12 cellular contexts compared by ENCODE assay signal in the genomic region with DNA sequence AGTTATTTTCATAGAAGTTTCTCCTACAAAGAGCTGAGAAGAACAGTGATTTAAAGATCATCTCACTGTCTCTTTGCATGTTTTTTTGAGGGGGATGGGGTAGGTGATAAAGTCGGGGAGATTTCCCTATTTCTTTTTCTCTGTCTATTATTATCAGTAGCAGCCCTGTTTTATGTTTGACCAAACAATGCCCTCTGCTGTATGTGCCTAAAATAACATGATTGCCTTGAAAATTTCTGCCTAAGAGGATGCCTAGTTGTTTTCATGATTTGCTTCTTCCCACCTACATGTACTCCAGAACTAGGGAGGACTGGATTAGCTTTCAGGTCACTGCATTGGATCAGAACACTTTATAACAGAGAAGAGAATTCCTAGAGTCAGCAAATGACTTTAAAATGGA.
DNase-seq lines count a peak whose midpoint lies in the region; ATAC-seq, FAIRE-seq and TF ChIP-seq lines count a peak whose summit lies in the region.
"Had no signal": no experiment of that assay in that cellular context is flagged by ENCODE, and none has a peak within 500 bp of the region (broad histone marks: within the 10 kb centered on the region; RNA-seq: fewer than 3 reads in every experiment).

No MANE protein-coding gene starts in this region.

- H3K4me3 ChIP-seq in NT2/D1 (ENCODE audit: insufficient read length, low read depth), result no peak overlapping the region
- H3K4me3 ChIP-seq in epithelial cell of proximal tubule (ENCODE audit: low read depth, low read length), result no peak overlapping the region
- H3K4me3 ChIP-seq in small intestine (ENCODE audit: low read depth in 1 of 2, low read length in 2 of 2), result no peak overlapping the region

- DNase-seq in NCI-H748 treated with DMSO at 0.1 percent for 48 hours (lab: John Stamatoyannopoulos, UW) (peak; percentile 3), NCI-H748 (lab: John Stamatoyannopoulos, UW; ENCODE audit: unreplicated experiment) (no peak), NT2/D1 (ENCODE audit: low read depth, low spot score) (peak; percentile 22), epithelial cell of proximal tubule (ENCODE audit: low read depth) (no peak), small intestine (peak; percentile 3), hepatic stellate cell (ENCODE audit: low spot score) (no peak)
- DNase-seq: activated CD4-positive, alpha-beta memory T cell treated with anti-CD3 and anti-CD28 coated beads, Interleukin-2, amount 10 ng/mL, durations not matched to agents 7 days and 5 days; NCI-H510A; stimulated activated CD4-positive, alpha-beta T cell treated with anti-CD3 and anti-CD28 coated beads, Interleukin-12 subunit alpha, Interleukin-12 subunit beta, amount 100 ng/mL, for 4 hours; substantia nigra had no signal

- peak; percentile 56 for TF ChIP-seq CTCF in epithelial cell of proximal tubule (conservative IDR thresholded peaks at IDR 0.05; ENCODE audit: low read depth, low read length)

- no peak for FAIRE-seq in small intestine (lab: Jason Lieb, UNC)

- H3K27ac ChIP-seq in small intestine (ENCODE audit: low read depth in 1 of 2, low read length in 1 of 2), result no peak overlapping the region

- WGBS in small intestine, 3 donors, result 0 to 2% (median 0%) methylated on average over 1 of the region's 1 CpG

- H3K4me1 ChIP-seq in NT2/D1 (ENCODE audit: insufficient read depth, insufficient read length) (no peaks in the 10 kb centered on the region), small intestine (ENCODE audit: control insufficient read depth in 2 of 2, insufficient read depth in 1 of 2, low read depth in 1 of 2, low read length in 1 of 2) (no peaks in the 10 kb centered on the region)

- no peak overlapping the region for H3K9ac ChIP-seq in NT2/D1 (ENCODE audit: insufficient read length, low read depth)

- H3K36me3 ChIP-seq in NT2/D1 (ENCODE audit: insufficient read depth, insufficient read length, low read length) (no peaks in the 10 kb centered on the region), small intestine (ENCODE audit: control insufficient read depth in 2 of 2, insufficient read depth in 2 of 2, low read length in 2 of 2) (no peaks in the 10 kb centered on the region)

- H3K27me3 ChIP-seq in NT2/D1 (ENCODE audit: insufficient read depth, insufficient read length), result no peaks in the 10 kb centered on the region
- no peaks in the 10 kb centered on the region for H3K27me3 ChIP-seq in small intestine (ENCODE audit: control insufficient read depth in 2 of 2, insufficient read depth in 2 of 2, low read length in 2 of 2)

- H3K9me3 ChIP-seq in NT2/D1 (ENCODE audit: insufficient read depth, low read length) (no peaks in the 10 kb centered on the region), small intestine (ENCODE audit: control insufficient read depth, low read depth) (no peaks in the 10 kb centered on the region)

- no peak for ATAC-seq in GM21786 (IDR thresholded peaks at IDR 0.05; ENCODE audit: unreplicated experiment)
- no peak for ATAC-seq in GM19463 (IDR thresholded peaks at IDR 0.05; ENCODE audit: unreplicated experiment)

Comparison
In these comparisons a context has a peak if more than half of its experiments do, and no peak if none do; other contexts are left out.
1. DNase-seq: peak in NCI-H748 treated with DMSO at 0.1 percent for 48 hours (single experiment), NT2/D1 (single experiment) and small intestine (single experiment); none in NCI-H748 (single experiment), epithelial cell of proximal tubule (single experiment) and hepatic stellate cell (single experiment).